In genomic region chr4:110823251-110823650, GRCh38 we compare ENCODE assay signal across 14 cellular contexts.
DNase-seq lines count a peak whose midpoint lies in the region; TF ChIP-seq lines count a peak whose summit lies in the region.
"Had no signal": no experiment of that assay in that cellular context is flagged by ENCODE, and none has a peak within 500 bp of the region (broad histone marks: within the 10 kb centered on the region; RNA-seq: fewer than 3 reads in every experiment).

No MANE protein-coding gene starts in this region.

- POLR2A ChIA-PET in HEK293 (lab: Yijun Ruan, JAX): no interaction called here

- no peaks in the 10 kb centered on the region for H3K4me1 ChIP-seq in HEK293 (ENCODE audit: control insufficient read depth, insufficient read depth, low read length)

- CTCF ChIA-PET in HEK293 (lab: Yijun Ruan, JAX): no interaction called here

- no peaks in the 10 kb centered on the region for H3K9me3 ChIP-seq in HEK293 (ENCODE audit: control insufficient read depth, insufficient read depth, low read depth, low read length)
- H3K9me3 ChIP-seq: thoracic aorta had no signal

- DNase-seq in AG20443 (ENCODE audit: low spot score) (peak; percentile 24), LoVo (ENCODE audit: low spot score) (peak; percentile 23), fibroblast of peridontal ligament (ENCODE audit: extremely low read depth) (peak; percentile 78), middle frontal gyrus (ENCODE audit: extremely low spot score, low spot score) (no peak), AML-193 (lab: John Stamatoyannopoulos, UW) (no peak), occipital lobe (lab: John Stamatoyannopoulos, UW) (no peak), DMS53 treated with DMSO at 0.1 percent for 48 hours (lab: John Stamatoyannopoulos, UW; ENCODE audit: unreplicated experiment) (no peak)
- DNase-seq: activated CD8-positive, alpha-beta memory T cell treated with anti-CD3 and anti-CD28 coated beads for 24 hours; activated effector memory CD4-positive, alpha-beta T cell treated with anti-CD3 and anti-CD28 coated beads, Interleukin-2, amount 50 U/mL, for 16 hours; Calu3; kidney; NCI-H2029 treated with DMSO at 0.1 percent for 48 hours had no signal

- no peak overlapping the region for H3K4me3 ChIP-seq in HEK293 (ENCODE audit: low read depth, low read length)
- H3K4me3 ChIP-seq: thoracic aorta had no signal

- no peak for TF ChIP-seq CTCF in HEK293 (tag by site-specific recombination; IDR thresholded peaks at IDR 0.05)

- H3K27ac ChIP-seq in HEK293 (ENCODE audit: extremely low read depth, low read depth, low read length): no peak overlapping the region
- H3K27ac ChIP-seq: thoracic aorta had no signal

- no peaks in the 10 kb centered on the region for H3K36me3 ChIP-seq in HEK293 (ENCODE audit: control insufficient read depth in 2 of 2, insufficient read depth in 1 of 2, low read length in 2 of 2)
- H3K36me3 ChIP-seq: thoracic aorta had no signal

TF ChIP-seq in HEK293, 187 proteins besides CTCF, POLR2A, EP300 and RAD21:
- TF ChIP-seq ZNF626 (tag by site-specific recombination; IDR thresholded peaks at IDR 0.05) (no peak), ZNF366 (tag by site-specific recombination; conservative IDR thresholded peaks at IDR 0.05) (0 out of 2 replicates have a peak, but pooled peaks have one; percentile 20)

Comparison
In these comparisons a context has a peak if more than half of its experiments do, and no peak if none do; other contexts are left out.
1. DNase-seq: peak in AG20443 (single experiment), LoVo (single experiment) and fibroblast of peridontal ligament (single experiment); none in middle frontal gyrus (single experiment), AML-193 (0 of 2), occipital lobe (single experiment) and DMS53 treated with DMSO at 0.1 percent for 48 hours (single experiment).